Comparison of ENCODE assay signal across 28 cellular contexts in genomic region chr5:127298036-127298429, GRCh38. TPM values are rescaled to one million over a fixed set of nuclear protein-coding genes. Genes with fewer than 3 reads are reported as not detected.
"Had no signal": no experiment of that assay in that cellular context is flagged by ENCODE, and none has a peak within 500 bp of the region (broad histone marks: within the 10 kb centered on the region; RNA-seq: fewer than 3 reads in every experiment).

No MANE protein-coding gene starts in this region.

- H3K4me3 ChIP-seq: hepatocyte, left ventricle myocardium inferior, ovary, psoas muscle, right atrium auricular region, thyroid gland, upper lobe of right lung had no signal

- H3K27ac ChIP-seq: hepatocyte, left ventricle myocardium inferior, neutrophil, ovary, psoas muscle, right atrium auricular region, thyroid gland, upper lobe of right lung had no signal

- H3K4me1 Mint-ChIP-seq: activated CD4-positive, alpha-beta T cell treated with anti-CD3 and anti-CD28 coated beads, Interleukin-2, amount 10 ng/mL, durations not matched to agents 7 days and 5 days; activated naive CD8-positive, alpha-beta T cell treated with anti-CD3 and anti-CD28 coated beads, Interleukin-2, amount 10 ng/mL, durations not matched to agents 7 days and 5 days; activated T-helper 17 cell treated with anti-CD3 and anti-CD28 coated beads, Interleukin-2, amount 50 U/mL, for 72 hours; immature natural killer cell; mesothelial cell of epicardium; natural killer cell had no signal

- H3K4me1 ChIP-seq: left ventricle myocardium inferior, psoas muscle, right atrium auricular region, upper lobe of right lung had no signal

- H3K9me3 ChIP-seq: left ventricle myocardium inferior, neutrophil, ovary, psoas muscle, right atrium auricular region, thyroid gland, upper lobe of right lung had no signal

- H3K27ac Mint-ChIP-seq: activated CD4-positive, alpha-beta T cell treated with anti-CD3 and anti-CD28 coated beads, Interleukin-2, amount 10 ng/mL, durations not matched to agents 7 days and 5 days; activated CD8-positive, alpha-beta T cell treated with anti-CD3 and anti-CD28 coated beads, Interleukin-2, amount 10 ng/mL, durations not matched to agents 7 days and 5 days; activated naive CD8-positive, alpha-beta T cell treated with anti-CD3 and anti-CD28 coated beads, Interleukin-2, amount 10 ng/mL, durations not matched to agents 7 days and 5 days; activated T-cell treated with anti-CD3 and anti-CD28 coated beads, Interleukin-2, amount 50 U/mL, for 24 hours; activated T-helper 17 cell treated with anti-CD3 and anti-CD28 coated beads, Interleukin-2, amount 50 U/mL, for 72 hours; dendritic cell treated with granulocyte-macrophage colony-stimulating factor and Interleukin-4, amounts not matched to agents 40 ng/mL and 50 ng/mL, for 4 days; mesothelial cell of epicardium; natural killer cell; T-helper 1 cell treated with Interleukin-12 subunit alpha and Interleukin-12 subunit beta and Interleukin-4 antibody, amounts not matched to agents 30 μg/mL and 1 μg/mL, for 36 hours had no signal

- H3K4me3 Mint-ChIP-seq: activated CD4-positive, alpha-beta T cell treated with anti-CD3 and anti-CD28 coated beads, Interleukin-2, amount 10 ng/mL, durations not matched to agents 7 days and 5 days; activated CD8-positive, alpha-beta T cell treated with anti-CD3 and anti-CD28 coated beads, Interleukin-2, amount 10 ng/mL, durations not matched to agents 7 days and 5 days; activated naive CD8-positive, alpha-beta T cell treated with anti-CD3 and anti-CD28 coated beads, Interleukin-2, amount 10 ng/mL, durations not matched to agents 7 days and 5 days; activated T-cell treated with anti-CD3 and anti-CD28 coated beads, Interleukin-2, amount 50 U/mL, for 24 hours; activated T-helper 17 cell treated with anti-CD3 and anti-CD28 coated beads, Interleukin-2, amount 50 U/mL, for 72 hours; dendritic cell treated with granulocyte-macrophage colony-stimulating factor and Interleukin-4, amounts not matched to agents 40 ng/mL and 50 ng/mL, for 4 days; immature natural killer cell; mesothelial cell of epicardium; natural killer cell; T-helper 1 cell treated with Interleukin-12 subunit alpha and Interleukin-12 subunit beta and Interleukin-4 antibody, amounts not matched to agents 30 μg/mL and 1 μg/mL, for 36 hours had no signal

- H3K36me3 ChIP-seq: left ventricle myocardium inferior, neutrophil, ovary, right atrium auricular region, thyroid gland, upper lobe of right lung had no signal

- H3K36me3 Mint-ChIP-seq: activated naive CD8-positive, alpha-beta T cell treated with anti-CD3 and anti-CD28 coated beads, Interleukin-2, amount 10 ng/mL, durations not matched to agents 7 days and 5 days; immature natural killer cell; mesothelial cell of epicardium; natural killer cell had no signal

- H3K9me3 Mint-ChIP-seq: activated CD4-positive, alpha-beta T cell treated with anti-CD3 and anti-CD28 coated beads, Interleukin-2, amount 10 ng/mL, durations not matched to agents 7 days and 5 days; activated naive CD8-positive, alpha-beta T cell treated with anti-CD3 and anti-CD28 coated beads, Interleukin-2, amount 10 ng/mL, durations not matched to agents 7 days and 5 days; activated T-cell treated with anti-CD3 and anti-CD28 coated beads, Interleukin-2, amount 50 U/mL, for 24 hours; activated T-helper 17 cell treated with anti-CD3 and anti-CD28 coated beads, Interleukin-2, amount 50 U/mL, for 72 hours; dendritic cell treated with granulocyte-macrophage colony-stimulating factor and Interleukin-4, amounts not matched to agents 40 ng/mL and 50 ng/mL, for 4 days; mesothelial cell of epicardium; natural killer cell; T-helper 1 cell treated with Interleukin-12 subunit alpha and Interleukin-12 subunit beta and Interleukin-4 antibody, amounts not matched to agents 30 μg/mL and 1 μg/mL, for 36 hours had no signal

- ATAC-seq: activated CD4-positive, CD25-positive, alpha-beta regulatory T cell treated with anti-CD3 and anti-CD28 coated beads, Interleukin-2, amount 50 U/mL, for 24 hours; activated CD8-positive, alpha-beta T cell treated with anti-CD3 and anti-CD28 coated beads, Interleukin-2, amount 10 ng/mL, durations not matched to agents 7 days and 5 days; activated T-helper 17 cell treated with anti-CD3 and anti-CD28 coated beads, Interleukin-2, amount 50 U/mL, for 72 hours; esophagus mucosa; natural killer cell; psoas muscle; upper lobe of right lung had no signal

- H3K27me3 ChIP-seq: ovary, right atrium auricular region, thyroid gland had no signal

- DNase-seq: activated CD4-positive, alpha-beta T cell treated with anti-CD3 and anti-CD28 coated beads, Interleukin-2, amount 10 ng/mL, durations not matched to agents 7 days and 5 days; activated CD8-positive, alpha-beta T cell treated with anti-CD3 and anti-CD28 coated beads, Interleukin-2, amount 10 ng/mL, durations not matched to agents 7 days and 5 days; activated naive CD4-positive, alpha-beta T cell; activated naive CD8-positive, alpha-beta T cell treated with anti-CD3 and anti-CD28 coated beads, Interleukin-2, amount 10 ng/mL, durations not matched to agents 7 days and 5 days; activated T-cell treated with anti-CD3 and anti-CD28 coated beads, Interleukin-2, amount 50 U/mL, for 24 hours; amniotic stem cell; effector memory CD4-positive, alpha-beta T cell; glutamatergic neuron; immature natural killer cell; kidney glomerular epithelial cell; left ventricle myocardium inferior; natural killer cell; ovary; psoas muscle; stimulated activated CD4-positive, alpha-beta T cell treated with anti-CD3 and anti-CD28 coated beads, Interleukin-4, amount 100 ng/mL, for 24 hours; stimulated activated naive CD4-positive, alpha-beta T cell treated with Interleukin-2 at 50 U/mL for 16 hours; T1000; thyroid gland; upper lobe of right lung had no signal

RNA-seq across cellular contexts. Expression of gene MEGF10, which starts 7.4 kb away (rescaled TPM):
- total RNA-seq: activated CD4-positive, alpha-beta T cell treated with anti-CD3 and anti-CD28 coated beads, Interleukin-2, amount 10 ng/mL, durations not matched to agents 7 days and 5 days; activated CD8-positive, alpha-beta T cell treated with anti-CD3 and anti-CD28 coated beads, Interleukin-2, amount 10 ng/mL, durations not matched to agents 7 days and 5 days; activated naive CD8-positive, alpha-beta T cell treated with anti-CD3 and anti-CD28 coated beads, Interleukin-2, amount 10 ng/mL, durations not matched to agents 7 days and 5 days had no signal
- polyA plus RNA-seq: immature natural killer cell had no signal
